In the genomic region with DNA sequence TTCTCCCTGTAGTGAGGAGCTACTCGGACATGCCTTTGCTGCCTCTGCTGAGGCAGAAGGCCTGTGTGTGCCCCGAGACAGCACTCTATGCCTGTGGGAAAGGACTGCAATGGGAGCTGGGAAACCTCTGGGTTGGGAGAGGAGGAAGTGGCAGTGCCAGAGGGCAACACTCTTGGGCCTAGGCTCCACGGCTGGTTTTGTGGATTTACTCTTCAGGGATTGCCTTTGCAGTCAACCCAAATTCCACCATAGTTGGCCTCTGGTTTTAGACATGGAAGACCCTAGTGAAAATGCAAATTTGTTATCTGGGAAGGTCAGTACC, we compare ENCODE assay signal across 18 cellular contexts. TPM values are rescaled to one million over a fixed set of nuclear protein-coding genes. Genes with fewer than 3 reads are reported as not detected.
DNase-seq lines count a peak whose midpoint lies in the region; ATAC-seq and TF ChIP-seq lines count a peak whose summit lies in the region.
"Had no signal": no experiment of that assay in that cellular context is flagged by ENCODE, and none has a peak within 500 bp of the region (broad histone marks: within the 10 kb centered on the region; RNA-seq: fewer than 3 reads in every experiment).

No MANE protein-coding gene starts in this region.

- ATAC-seq in activated T-cell treated with anti-CD3 and anti-CD28 coated beads, Interleukin-2, amount 50 U/mL, for 72 hours (replicated peaks in 1 of 2), result no peak

- no peaks in the 10 kb centered on the region for H3K9me2 ChIP-seq in OCI-LY7 (ENCODE audit: insufficient read depth, low read length)

- no peaks in the 10 kb centered on the region for H3K79me2 ChIP-seq in OCI-LY7 (ENCODE audit: insufficient read depth, low read depth, low read length)

- TF ChIP-seq CTCF in OCI-LY7 (conservative IDR thresholded peaks at IDR 0.05; ENCODE audit: low read length), result no peak

- intact Hi-C loops in OCI-LY7 (cut with micrococcal nuclease; ENCODE audit: unreplicated experiment), result no loop called here

- POLR2A ChIA-PET in OCI-LY7 (lab: Charles Lee), result no interaction called here

- H3K4me1 Mint-ChIP-seq in activated T-cell treated with anti-CD3 and anti-CD28 coated beads, Interleukin-2, amount 50 U/mL, for 24 hours (ENCODE audit: low read depth), result peaks cover 3% of the 10 kb centered on the region
- peaks cover under 1% of the 10 kb centered on the region for H3K4me1 Mint-ChIP-seq in activated T-cell treated with anti-CD3 and anti-CD28 coated beads, Interleukin-2, amount 50 U/mL, for 72 hours (ENCODE audit: low read depth)
- H3K4me1 Mint-ChIP-seq: CD4-positive, alpha-beta memory T cell had no signal

- H3K4me1 ChIP-seq in adipocyte (ENCODE audit: control insufficient read depth, insufficient read depth, low read length) (peaks cover 17% of the 10 kb centered on the region), OCI-LY7 (ENCODE audit: insufficient read depth, low read length, poor library complexity, severe bottlenecking) (no peaks in the 10 kb centered on the region)

- no peaks in the 10 kb centered on the region for H3K27me3 ChIP-seq in adipocyte (replicated peaks; ENCODE audit: control insufficient read depth, insufficient read depth, low read length)
- H3K27me3 ChIP-seq: testis had no signal

- BruUV-seq in OCI-LY7 (replicated peaks; lab: Mats Ljungman, UMichigan), result no TSS peak

- peak overlapping the region; percentile 70 for H3K9ac ChIP-seq in adipocyte (ENCODE audit: low read length)

- H2AFZ ChIP-seq in OCI-LY7 (ENCODE audit: low read length), result no peak overlapping the region

- DNase-seq in activated T-cell treated with anti-CD3 and anti-CD28 coated beads, Interleukin-2, amount 50 U/mL, for 24 hours, result peak; percentile 9
- DNase-seq in activated T-cell treated with anti-CD3 and anti-CD28 coated beads, Interleukin-2, amount 50 U/mL, for 72 hours, result no peak
- DNase-seq in adipocyte (ENCODE audit: low read depth) (no peak), mesenteric fat pad (ENCODE audit: low spot score) (peak; percentile 55), ureter (ENCODE audit: low spot score) (peak; percentile 37), NCI-H1436 (lab: John Stamatoyannopoulos, UW) (no peak), OCI-LY7 (ENCODE audit: low spot score) (no peak), CD1c-positive myeloid dendritic cell (ENCODE audit: extremely low spot score) (no peak)
- DNase-seq: activated CD4-positive, alpha-beta T cell treated with anti-CD3 and anti-CD28 coated beads, Interleukin-2, amount 50 U/mL, for 4 hours; CD4-positive, alpha-beta memory T cell; DMS79; left ventricle myocardium inferior; MV-4-11; NCI-H2081 treated with DMSO at 0.1 percent for 48 hours; NCI-H526; OCI-M1; testis had no signal

- H3K27ac ChIP-seq in OCI-LY7 (ENCODE audit: low read depth, low read length, poor library complexity, severe bottlenecking), result no peak overlapping the region

- H3K36me3 Mint-ChIP-seq in activated T-cell treated with anti-CD3 and anti-CD28 coated beads, Interleukin-2, amount 50 U/mL, for 24 hours (ENCODE audit: low read depth), result no peaks in the 10 kb centered on the region
- no peaks in the 10 kb centered on the region for H3K36me3 Mint-ChIP-seq in activated T-cell treated with anti-CD3 and anti-CD28 coated beads, Interleukin-2, amount 50 U/mL, for 72 hours (ENCODE audit: insufficient read depth in 2 of 2)
- H3K36me3 Mint-ChIP-seq: CD4-positive, alpha-beta memory T cell had no signal

- H3K9me3 Mint-ChIP-seq in activated T-cell treated with anti-CD3 and anti-CD28 coated beads, Interleukin-2, amount 50 U/mL, for 24 hours, result no peaks in the 10 kb centered on the region
- H3K9me3 Mint-ChIP-seq in activated T-cell treated with anti-CD3 and anti-CD28 coated beads, Interleukin-2, amount 50 U/mL, for 72 hours, result peaks cover 0 to 2% of the 10 kb centered on the region in 2 donors
- H3K9me3 Mint-ChIP-seq: activated T-helper 2 cell treated with anti-CD3 and anti-CD28 coated beads, Interferon-gamma antibody, Interleukin-2, Interleukin-4, amounts not matched to agents 10 μg/mL and 5 μg/mL and 100 μg/mL, durations not matched to agents 14 hours and 24 hours and 36 hours had no signal

- H3K4me2 ChIP-seq in OCI-LY7 (ENCODE audit: low read length), result no peak overlapping the region

- H3K4me3 Mint-ChIP-seq in activated T-cell treated with anti-CD3 and anti-CD28 coated beads, Interleukin-2, amount 50 U/mL, for 24 hours, result no peak overlapping the region
- H3K4me3 Mint-ChIP-seq in activated T-cell treated with anti-CD3 and anti-CD28 coated beads, Interleukin-2, amount 50 U/mL, for 72 hours, result no peak overlapping the region
- H3K4me3 Mint-ChIP-seq: CD4-positive, alpha-beta memory T cell had no signal

- H3K27me3 Mint-ChIP-seq in activated T-cell treated with anti-CD3 and anti-CD28 coated beads, Interleukin-2, amount 50 U/mL, for 24 hours, result peaks cover 4% of the 10 kb centered on the region
- H3K27me3 Mint-ChIP-seq in activated T-cell treated with anti-CD3 and anti-CD28 coated beads, Interleukin-2, amount 50 U/mL, for 72 hours (ENCODE audit: low read depth), result no peaks in the 10 kb centered on the region

- H3K4me3 ChIP-seq in adipocyte (ENCODE audit: low read length) (no peak overlapping the region), OCI-LY7 (ENCODE audit: low read depth, low read length, poor library complexity, severe bottlenecking) (no peak overlapping the region)
- H3K4me3 ChIP-seq: left ventricle myocardium inferior, testis had no signal

- H3K9me3 ChIP-seq in adipocyte (ENCODE audit: control insufficient read depth, low read length) (no peaks in the 10 kb centered on the region), OCI-LY7 (ENCODE audit: low read length) (peaks cover 7% of the 10 kb centered on the region; the same call in 1 of the 2 replicates)
- H3K9me3 ChIP-seq: left ventricle myocardium inferior, testis had no signal

- H4K20me1 ChIP-seq in OCI-LY7 (ENCODE audit: insufficient read depth, low read length), result no peaks in the 10 kb centered on the region

- no peak overlapping the region for H3K27ac Mint-ChIP-seq in activated T-cell treated with anti-CD3 and anti-CD28 coated beads, Interleukin-2, amount 50 U/mL, for 24 hours
- no peak overlapping the region for H3K27ac Mint-ChIP-seq in activated T-cell treated with anti-CD3 and anti-CD28 coated beads, Interleukin-2, amount 50 U/mL, for 72 hours
- H3K27ac Mint-ChIP-seq: activated T-helper 2 cell treated with anti-CD3 and anti-CD28 coated beads, Interferon-gamma antibody, Interleukin-2, Interleukin-4, amounts not matched to agents 10 μg/mL and 5 μg/mL and 100 μg/mL, durations not matched to agents 14 hours and 24 hours and 36 hours; CD4-positive, alpha-beta memory T cell had no signal

- H3K36me3 ChIP-seq in adipocyte (ENCODE audit: control insufficient read depth, insufficient read depth, low read length, severe bottlenecking) (no peaks in the 10 kb centered on the region), OCI-LY7 (ENCODE audit: insufficient read depth, low read length) (no peaks in the 10 kb centered on the region)
- H3K36me3 ChIP-seq: left ventricle myocardium inferior had no signal

- CTCF ChIA-PET in OCI-LY7 (lab: Charles Lee; ENCODE audit: unreplicated experiment), result no interaction called here

RNA-seq across cellular contexts. Expression of a gene that starts 46.8 kb away (rescaled TPM):
- total RNA-seq in activated T-cell treated with anti-CD3 and anti-CD28 coated beads, Interleukin-2, amount 50 U/mL, for 72 hours, result 1 to 10 TPM in 1 of 2 donors, under 1 TPM in 1; 0.58 to 1.6 TPM
- total RNA-seq in mesenteric fat pad (4.5 TPM), ureter (22.8 TPM), OCI-LY7 (2022) (not detected in 2 replicates)
- total RNA-seq in OCI-LY7 (2014; rRNA removed; shearing (Covaris generic)), result under 0.01 TPM in 1 of 2 replicates, not detected in the other
- total RNA-seq: CD4-positive, alpha-beta memory T cell had no signal

Comparison
In these comparisons a context has a peak if more than half of its experiments do, and no peak if none do; other contexts are left out.
1. DNase-seq: peak in activated T-cell treated with anti-CD3 and anti-CD28 coated beads, Interleukin-2, amount 50 U/mL, for 24 hours (single experiment), mesenteric fat pad (single experiment) and ureter (single experiment); none in activated T-cell treated with anti-CD3 and anti-CD28 coated beads, Interleukin-2, amount 50 U/mL, for 72 hours (0 of 2), adipocyte (single experiment), NCI-H1436 (single experiment), OCI-LY7 (single experiment) and CD1c-positive myeloid dendritic cell (single experiment).